Comparison of ENCODE assay signal across 28 cellular contexts in the genomic region with DNA sequence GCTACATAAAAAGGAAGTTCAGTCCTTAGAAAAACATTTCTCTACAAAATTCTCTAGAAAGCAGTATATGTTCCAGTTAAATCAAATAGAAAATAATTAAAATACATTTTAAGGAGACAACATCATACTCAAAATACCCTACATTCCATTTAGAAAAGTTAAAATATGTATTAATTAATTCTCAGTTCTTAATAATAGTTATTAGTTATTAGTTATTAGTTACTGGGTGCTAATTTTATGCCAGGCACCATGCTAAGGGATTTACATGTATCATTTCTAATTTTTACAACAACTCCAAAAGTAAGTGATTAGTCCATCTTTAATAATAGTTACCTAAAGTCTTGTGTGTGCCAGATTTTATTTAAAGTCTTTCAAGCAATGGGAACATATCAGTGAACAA.
"Had no signal": no experiment of that assay in that cellular context is flagged by ENCODE, and none has a peak within 500 bp of the region (broad histone marks: within the 10 kb centered on the region; RNA-seq: fewer than 3 reads in every experiment).

No MANE protein-coding gene starts in this region.

- ATAC-seq: activated CD4-positive, alpha-beta T cell treated with anti-CD3 and anti-CD28 coated beads for 36 hours; activated CD8-positive, alpha-beta memory T cell treated with anti-CD3 and anti-CD28 coated beads, Interleukin-2, amount 10 ng/mL, durations not matched to agents 7 days and 5 days; activated CD8-positive, alpha-beta T cell treated with anti-CD3 and anti-CD28 coated beads, Interleukin-2, amount 10 ng/mL, durations not matched to agents 7 days and 5 days; activated naive CD8-positive, alpha-beta T cell treated with anti-CD3 and anti-CD28 coated beads, Interleukin-2, amount 50 U/mL, for 24 hours; body of pancreas; effector memory CD8-positive, alpha-beta T cell; esophagus mucosa had no signal

- FAIRE-seq: endothelial cell of umbilical vein, frontal cortex had no signal

- H3K4me3 ChIP-seq: adrenal gland, body of pancreas, coronary artery had no signal

- H3K4me1 ChIP-seq: body of pancreas had no signal

- H3K9me3 ChIP-seq: adrenal gland, body of pancreas had no signal

- H3K27me3 ChIP-seq: adrenal gland, body of pancreas had no signal

- H3K36me3 ChIP-seq: adrenal gland had no signal

- H3K27ac ChIP-seq: epithelial cell of prostate had no signal

- DNase-seq: activated CD4-positive, alpha-beta memory T cell treated with anti-CD3 and anti-CD28 coated beads for 36 hours; activated CD4-positive, alpha-beta T cell treated with anti-CD3 and anti-CD28 coated beads for 36 hours; activated CD4-positive, alpha-beta T cell treated with anti-CD3 and anti-CD28 coated beads, Interleukin-2, amount 10 ng/mL, durations not matched to agents 24 days and 14 days; activated CD4-positive, CD25-positive, alpha-beta regulatory T cell; activated CD4-positive, CD25-positive, alpha-beta regulatory T cell treated with anti-CD3 and anti-CD28 coated beads, Interleukin-2, amount 50 U/mL, for 72 hours; activated CD8-positive, alpha-beta memory T cell treated with anti-CD3 and anti-CD28 coated beads, Interleukin-2, amount 10 ng/mL, durations not matched to agents 7 days and 5 days; activated CD8-positive, alpha-beta memory T cell treated with anti-CD3 and anti-CD28 coated beads, Interleukin-2, amount 50 U/mL, for 4 hours; activated CD8-positive, alpha-beta T cell treated with anti-CD3 and anti-CD28 coated beads, Interleukin-2, amount 10 ng/mL, durations not matched to agents 7 days and 5 days; activated effector memory CD4-positive, alpha-beta T cell treated with anti-CD3 and anti-CD28 coated beads, Interleukin-2, amount 50 U/mL, for 16 hours; activated naive CD4-positive, alpha-beta T cell treated with anti-CD3 and anti-CD28 coated beads for 36 hours; activated naive CD8-positive, alpha-beta T cell treated with anti-CD3 and anti-CD28 coated beads for 36 hours; activated naive CD8-positive, alpha-beta T cell treated with anti-CD3 and anti-CD28 coated beads, Interleukin-2, amount 50 U/mL, for 24 hours; activated T-cell treated with anti-CD3 and anti-CD28 coated beads, Interleukin-2, amount 50 U/mL, for 1 hour; activated T-cell treated with anti-CD3 and anti-CD28 coated beads, Interleukin-2, amount 50 U/mL, for 48 hours; adrenal gland; aorta; body of pancreas; cerebellar nuclear complex; effector CD4-positive, alpha-beta T cell; effector memory CD8-positive, alpha-beta T cell; foreskin fibroblast; glutamatergic neuron; T-helper 2 cell had no signal
